In the genomic region with DNA sequence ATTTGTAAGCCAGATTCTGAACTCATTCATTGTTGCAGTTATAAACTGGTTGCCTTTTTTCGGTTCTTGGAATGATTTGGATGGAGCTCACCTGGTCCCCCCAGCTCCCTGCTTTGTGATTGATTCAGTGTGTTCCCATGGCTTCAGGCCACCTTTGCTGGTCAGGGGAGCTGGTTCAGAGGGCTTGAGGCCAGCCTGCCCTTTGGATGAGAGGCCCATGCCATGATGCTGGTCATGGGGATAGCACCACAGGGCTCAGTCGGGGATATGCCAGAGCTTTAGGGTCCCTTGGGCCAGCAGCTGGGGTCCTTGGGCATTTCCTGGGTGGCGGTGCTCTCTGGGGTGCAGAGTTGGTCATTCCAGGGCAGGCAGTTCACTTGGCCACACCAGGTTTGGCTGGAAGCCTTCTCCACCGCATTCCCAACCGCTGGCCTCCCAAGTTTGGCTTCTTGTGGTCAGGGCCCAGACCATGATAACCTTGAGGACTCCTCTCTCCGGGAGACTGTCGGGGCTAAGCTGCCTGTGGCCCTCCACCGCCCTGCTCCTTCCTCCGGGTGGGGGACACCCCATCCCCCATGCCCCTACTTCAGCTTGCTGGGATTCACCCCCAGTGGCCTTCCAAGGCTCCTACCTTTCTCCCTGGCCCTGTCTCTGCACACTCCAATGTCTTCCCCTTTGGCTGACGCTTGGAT, we compare ENCODE assay signal across 16 cellular contexts.
DNase-seq lines count a peak whose midpoint lies in the region; TF ChIP-seq lines count a peak whose summit lies in the region.
"Had no signal": no experiment of that assay in that cellular context is flagged by ENCODE, and none has a peak within 500 bp of the region (broad histone marks: within the 10 kb centered on the region; RNA-seq: fewer than 3 reads in every experiment).

No MANE protein-coding gene starts in this region.

- H2BK12ac ChIP-seq in neuronal stem cell (ENCODE audit: low read length), result peak overlapping the region; percentile 95

- no peaks in the 10 kb centered on the region for H4K20me1 ChIP-seq in neural progenitor cell (ENCODE audit: low read depth)

- H3K9me3 ChIP-seq in neuronal stem cell (replicated peaks in 1 of 2; ENCODE audit: control insufficient read depth in 2 of 2, insufficient read depth in 1 of 2, low read depth in 1 of 2, low read length in 2 of 2), result no peaks in the 10 kb centered on the region
- H3K9me3 ChIP-seq in neural progenitor cell (ENCODE audit: low read depth), result no peaks in the 10 kb centered on the region
- H3K9me3 ChIP-seq: psoas muscle had no signal

- peak overlapping the region; percentile 69 for H2BK5ac ChIP-seq in neuronal stem cell (ENCODE audit: low read length)

- TF ChIP-seq CTCF in neural progenitor cell (IDR thresholded peaks at IDR 0.05), result no peak

- peak overlapping the region; percentile 72 for H2AK5ac ChIP-seq in neuronal stem cell (ENCODE audit: low read depth, low read length)

- no peak overlapping the region for H3K4ac ChIP-seq in neuronal stem cell (ENCODE audit: low read length)

- H3K27me3 Mint-ChIP-seq in neural progenitor cell (ENCODE audit: insufficient read depth, low read depth) (no peaks in the 10 kb centered on the region), immature natural killer cell (ENCODE audit: low read depth in 3 of 3) (no peaks in the 10 kb centered on the region)

- H3K9me3 Mint-ChIP-seq in neural progenitor cell, result peaks cover 2% of the 10 kb centered on the region
- H3K9me3 Mint-ChIP-seq in immature natural killer cell, result no peaks in the 10 kb centered on the region

- H3K27me3 ChIP-seq in neuronal stem cell (ENCODE audit: control insufficient read depth in 3 of 3, insufficient read depth in 3 of 3, low read depth in 1 of 3, low read length in 3 of 3) (no peaks in the 10 kb centered on the region), neural progenitor cell (no peaks in the 10 kb centered on the region)
- H3K27me3 ChIP-seq: stomach had no signal

- no peaks in the 10 kb centered on the region for H3K36me3 ChIP-seq in neuronal stem cell (replicated peaks in 1 of 2; ENCODE audit: control insufficient read depth in 2 of 2, insufficient read depth in 2 of 2, low read length in 2 of 2)
- H3K36me3 ChIP-seq in neural progenitor cell, result no peaks in the 10 kb centered on the region

- DNase-seq in Daoy (ENCODE audit: low read depth) (peak; percentile 54), NCI-H226 (peak; percentile 75), fibroblast of peridontal ligament (ENCODE audit: extremely low read depth) (peak; percentile 11), neuronal stem cell (ENCODE audit: low spot score) (no peak), neural progenitor cell (ENCODE audit: low spot score) (no peak), immature natural killer cell (no peak), UCSD-AML1 (lab: John Stamatoyannopoulos, UW; ENCODE audit: unreplicated experiment) (no peak)
- no peak for DNase-seq in activated CD4-positive, alpha-beta T cell treated with anti-CD3 and anti-CD28 coated beads for 1 hour
- DNase-seq: activated CD4-positive, CD25-positive, alpha-beta regulatory T cell; activated T-cell treated with anti-CD3 and anti-CD28 coated beads for 4 hours; amygdala; NCI-H1105; NCI-H524 treated with DMSO at 0.1 percent for 48 hours; Right ventricle myocardium superior; stomach had no signal

- H3K36me3 Mint-ChIP-seq in neural progenitor cell (no peaks in the 10 kb centered on the region), immature natural killer cell (peaks cover 11 to 21% (median 11%) of the 10 kb centered on the region in 3 donors)

- no peak overlapping the region for H4K8ac ChIP-seq in neuronal stem cell (ENCODE audit: low read depth, low read length)

- no peak overlapping the region for H3K27ac Mint-ChIP-seq in neural progenitor cell
- peak overlapping the region in 1 of 6 donors; percentile 73 for H3K27ac Mint-ChIP-seq in immature natural killer cell

- H3K9ac ChIP-seq in neuronal stem cell (ENCODE audit: low read depth, low read length, poor library complexity), result no peak overlapping the region
- H3K9ac ChIP-seq in neural progenitor cell, result no peak overlapping the region

- H4K91ac ChIP-seq in neuronal stem cell (ENCODE audit: low read depth, low read length, poor library complexity), result peak overlapping the region; percentile 68

- H3K18ac ChIP-seq in neuronal stem cell (ENCODE audit: low read length), result peak overlapping the region; percentile 78

- no peaks in the 10 kb centered on the region for H3K79me2 ChIP-seq in neural progenitor cell (ENCODE audit: low read depth)

- no peak overlapping the region for H3K27ac ChIP-seq in neuronal stem cell (replicated peaks; ENCODE audit: low read length)
- H3K27ac ChIP-seq in neural progenitor cell, result no peak overlapping the region
- H3K27ac ChIP-seq: psoas muscle had no signal

- H2BK120ac ChIP-seq in neuronal stem cell (ENCODE audit: low read depth, low read length), result no peak overlapping the region

- no peaks in the 10 kb centered on the region for H3K79me1 ChIP-seq in neuronal stem cell (ENCODE audit: low read depth, low read length)

- H3K4me1 ChIP-seq in neuronal stem cell (ENCODE audit: control insufficient read depth in 2 of 2, insufficient read depth in 1 of 2, low read depth in 1 of 2, low read length in 2 of 2) (peaks cover 0 to 14% of the 10 kb centered on the region in 2 donors), neural progenitor cell (peaks cover 7% of the 10 kb centered on the region)

- H2AFZ ChIP-seq in neuronal stem cell (ENCODE audit: low read length) (no peak overlapping the region), neural progenitor cell (replicated peaks) (no peak overlapping the region)

- H3K4me2 ChIP-seq in neuronal stem cell (ENCODE audit: insufficient read depth, low read length, poor library complexity, severe bottlenecking) (no peak overlapping the region), neural progenitor cell (no peak overlapping the region)

- H3K4me3 ChIP-seq in neuronal stem cell (ENCODE audit: low read length in 2 of 2) (no peak overlapping the region), neural progenitor cell (no peak overlapping the region)
- H3K4me3 ChIP-seq: psoas muscle, stomach had no signal

- H3K4me3 Mint-ChIP-seq in neural progenitor cell (no peak overlapping the region), immature natural killer cell (peak overlapping the region in 1 of 5 donors; percentile 30)

- H3F3A ChIP-seq in neural progenitor cell (ENCODE audit: low read depth), result no peaks in the 10 kb centered on the region

- WGBS in neuronal stem cell (ENCODE audit: extremely low coverage in 2 of 2, insufficient read length in 2 of 2, insufficient replicate concordance in 1 of 2), 2 donors, result no CpG with 5 or more reads among the region's 10 CpGs

- no peak overlapping the region for H3K14ac ChIP-seq in neuronal stem cell (ENCODE audit: low read length)

- no peak overlapping the region for H3K23ac ChIP-seq in neuronal stem cell (ENCODE audit: low read depth, low read length, poor library complexity)

- H3K4me1 Mint-ChIP-seq in neural progenitor cell (peaks cover 8% of the 10 kb centered on the region), immature natural killer cell (peaks cover 18 to 21% of the 10 kb centered on the region in 2 donors)

- peak overlapping the region; percentile 8 for H2BK15ac ChIP-seq in neuronal stem cell (ENCODE audit: low read length)

Comparison
In these comparisons a context has a peak if more than half of its experiments do, and no peak if none do; other contexts are left out.
1. DNase-seq: peak in Daoy (single experiment), NCI-H226 (single experiment) and fibroblast of peridontal ligament (single experiment); none in neuronal stem cell (single experiment), neural progenitor cell (single experiment), immature natural killer cell (0 of 3), activated CD4-positive, alpha-beta T cell treated with anti-CD3 and anti-CD28 coated beads for 1 hour (single experiment) and UCSD-AML1 (single experiment).